ENCODE assay signal across 7 cellular contexts in the genomic region with DNA sequence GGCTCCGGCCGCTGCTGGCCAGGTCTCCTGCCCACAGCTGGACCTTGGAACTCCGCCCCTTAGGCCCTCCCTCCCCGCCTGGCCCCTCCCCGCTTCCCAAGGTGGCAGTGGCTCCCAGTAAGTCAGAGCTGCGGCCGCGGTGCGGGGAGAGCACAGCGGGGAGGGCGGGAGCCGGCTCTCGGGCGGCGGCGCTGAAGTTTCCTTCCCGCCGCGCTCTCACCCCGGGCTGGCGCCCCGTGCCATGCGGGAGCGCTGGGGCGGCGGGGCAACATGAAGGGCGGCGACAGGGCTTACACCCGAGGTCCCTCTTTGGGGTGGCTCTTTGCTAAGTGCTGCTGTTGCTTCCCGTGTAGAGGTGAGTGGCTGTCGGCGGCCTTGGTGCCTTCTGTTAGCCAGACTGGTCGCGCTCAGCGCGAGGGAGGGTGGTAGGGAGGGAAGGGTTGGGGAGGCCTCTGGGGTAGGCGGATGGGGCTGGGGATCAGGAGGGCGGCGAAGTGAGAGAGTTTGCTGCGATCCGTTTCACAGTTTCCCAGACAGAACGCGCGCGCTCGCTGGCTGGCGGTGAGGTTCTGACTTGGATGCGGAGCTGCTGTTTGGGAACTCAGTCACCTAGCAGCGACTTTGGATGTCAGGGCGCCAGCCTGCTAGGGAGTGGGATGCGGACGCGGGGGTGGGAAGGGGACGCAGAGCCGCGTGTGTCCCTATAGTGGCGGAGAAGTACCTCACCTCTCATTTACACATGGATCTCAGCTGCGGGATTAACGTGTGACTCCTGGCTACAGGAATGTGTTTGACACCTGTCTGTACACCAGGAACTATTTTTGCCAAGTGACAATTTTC.
DNase-seq lines count a peak whose midpoint lies in the region; ATAC-seq, FAIRE-seq and TF ChIP-seq lines count a peak whose summit lies in the region.

No MANE protein-coding gene starts in this region.

- H3K27me3 ChIP-seq in astrocyte (ENCODE audit: insufficient read depth, low read length), result no peaks in the 10 kb centered on the region
- no peaks in the 10 kb centered on the region for H3K27me3 ChIP-seq in gastrocnemius medialis

- peak; percentile 89 for ATAC-seq in gastrocnemius medialis
- ATAC-seq in GM21576 (IDR thresholded peaks at IDR 0.05; ENCODE audit: unreplicated experiment), result no peak

- CTCF ChIA-PET in RWPE1 (lab: Yijun Ruan, JAX), result no interaction called here

- H3K9me3 ChIP-seq in astrocyte (ENCODE audit: insufficient read depth, low read depth, low read length) (no peaks in the 10 kb centered on the region), iPS-18c (ENCODE audit: control insufficient read depth, insufficient read depth, low read length) (peaks cover 3% of the 10 kb centered on the region), gastrocnemius medialis (no peaks in the 10 kb centered on the region)

- TF ChIP-seq CTCF in GM20000 (IDR thresholded peaks at IDR 0.05; ENCODE audit: extremely low read depth, missing control alignments), result no peak
- TF ChIP-seq CTCF in RWPE1 (conservative IDR thresholded peaks at IDR 0.05; ENCODE audit: low read depth), result no peak
- TF ChIP-seq CTCF in astrocyte (IDR thresholded peaks at IDR 0.05; ENCODE audit: insufficient read depth, low read depth, low read length), result no peak
- no peak for TF ChIP-seq CTCF in gastrocnemius medialis (IDR thresholded peaks at IDR 0.05 in 4 of 5, conservative IDR thresholded peaks at IDR 0.05 in 1 of 5)

- no peak for FAIRE-seq in astrocyte (lab: Jason Lieb, UNC)

- intact Hi-C loops in gastrocnemius medialis (cut with DNase I; ENCODE audit: low total_unique reads), result loop anchor here (2.0 kb wide), 2 partner anchors 14 to 36 kb away; no protein-coding TSS in a partner anchor

- peaks cover under 1% of the 10 kb centered on the region for H3K36me3 Mint-ChIP-seq in astrocyte (ENCODE audit: low read depth, unreplicated experiment)

- H3K9ac ChIP-seq in astrocyte (ENCODE audit: low read length), result peak overlapping the region; percentile 73

- H3K4me1 Mint-ChIP-seq in astrocyte (ENCODE audit: low read depth, unreplicated experiment), result peaks cover 21% of the 10 kb centered on the region

- H2AFZ ChIP-seq in astrocyte (ENCODE audit: low read depth, low read length), result peak overlapping the region; percentile 82

- peak; percentile 84 to 92 for TF ChIP-seq POLR2A in gastrocnemius medialis (IDR thresholded peaks at IDR 0.05)

- H3K36me3 ChIP-seq in astrocyte (ENCODE audit: insufficient read depth, low read length) (no peaks in the 10 kb centered on the region), gastrocnemius medialis (no peaks in the 10 kb centered on the region)

- no peaks in the 10 kb centered on the region for H3K9me3 Mint-ChIP-seq in astrocyte (ENCODE audit: unreplicated experiment)

- peaks cover 23% of the 10 kb centered on the region for H3K27me3 Mint-ChIP-seq in astrocyte (ENCODE audit: low read depth, unreplicated experiment)

- POLR2A ChIA-PET in RWPE1 (lab: Yijun Ruan, JAX; ENCODE audit: low non-redundant PET), result no interaction called here

- H3K4me1 ChIP-seq in astrocyte (ENCODE audit: insufficient read depth, low read length), result peaks cover 21% of the 10 kb centered on the region
- peaks cover 18 to 24% of the 10 kb centered on the region in 2 donors for H3K4me1 ChIP-seq in gastrocnemius medialis

- H3K79me2 ChIP-seq in astrocyte (ENCODE audit: insufficient read depth, low read length), result no peaks in the 10 kb centered on the region

- peak overlapping the region; percentile 97 for H3K4me2 ChIP-seq in astrocyte (ENCODE audit: low read length)

- in situ Hi-C loops in gastrocnemius medialis (cut with MboI; ENCODE audit: low sequenced_read_pairs in 4 of 4), result loop anchor here in 1 of 4 donors (25.0 kb wide), 1 partner anchor 328 kb away; no protein-coding TSS in a partner anchor

- DNase-seq in GM20000 (ENCODE audit: low spot score) (peak; percentile 48), RWPE1 (ENCODE audit: low spot score) (peak; percentile 57), astrocyte (ENCODE audit: low read depth) (peak; percentile 51), gastrocnemius medialis (peak; percentile 71 to 89), AML-193 (lab: John Stamatoyannopoulos, UW) (no peak)

- H3K27ac ChIP-seq in RWPE1 (no peak overlapping the region), astrocyte (ENCODE audit: low read depth, low read length) (no peak overlapping the region), gastrocnemius medialis (peak overlapping the region; percentile 85 to 95 (median 90))

- H3K4me3 ChIP-seq in astrocyte (ENCODE audit: insufficient read depth, low read depth, low read length) (peak overlapping the region; percentile 63), iPS-18c (ENCODE audit: insufficient read depth, low read depth, low read length) (peak overlapping the region; percentile 59), gastrocnemius medialis (peak overlapping the region; percentile 75 to 89 (median 81))

- H4K20me1 ChIP-seq in astrocyte (ENCODE audit: insufficient read depth, low read length), result peaks cover 3% of the 10 kb centered on the region

- H3K4me3 Mint-ChIP-seq in astrocyte (ENCODE audit: unreplicated experiment), result peak overlapping the region; percentile 86

- H3K27ac Mint-ChIP-seq in astrocyte (ENCODE audit: unreplicated experiment), result no peak overlapping the region

Comparison
In these comparisons a context has a peak if more than half of its experiments do, and no peak if none do; other contexts are left out.
1. DNase-seq: peak in GM20000 (single experiment), RWPE1 (single experiment), astrocyte (single experiment) and gastrocnemius medialis (2 of 2); none in AML-193 (0 of 2).
2. H3K27ac ChIP-seq: peak in gastrocnemius medialis (4 of 4); none in RWPE1 (single experiment) and astrocyte (single experiment).
3. Peak in every context shown above with its lines, with median percentiles within 50 percentile points of each other: H3K4me3 ChIP-seq.